ENCODE assay signal across 4 cellular contexts in genomic region chr2:195150819-195151218, GRCh38.
"Had no signal": no experiment of that assay in that cellular context is flagged by ENCODE, and none has a peak within 500 bp of the region (broad histone marks: within the 10 kb centered on the region; RNA-seq: fewer than 3 reads in every experiment).

No MANE protein-coding gene starts in this region.

- H3K4me1 Mint-ChIP-seq: GM23338, H9 had no signal

- H3K27ac Mint-ChIP-seq: GM23338 had no signal

- DNase-seq: H9, HCEC 1CT, IMR-90 had no signal

- H3K4me3 Mint-ChIP-seq: GM23338, H9 had no signal

- H3K9me3 Mint-ChIP-seq: GM23338 had no signal

- H3K4me3 ChIP-seq: GM23338 had no signal
